Comparison of ENCODE assay signal across 20 cellular contexts in genomic region chr2:97741686-97742085, GRCh38. TPM values are rescaled to one million over a fixed set of nuclear protein-coding genes. Genes with fewer than 3 reads are reported as not detected.
DNase-seq lines count a peak whose midpoint lies in the region; ATAC-seq, FAIRE-seq and TF ChIP-seq lines count a peak whose summit lies in the region.
"Had no signal": no experiment of that assay in that cellular context is flagged by ENCODE, and none has a peak within 500 bp of the region (broad histone marks: within the 10 kb centered on the region; RNA-seq: fewer than 3 reads in every experiment).

No MANE protein-coding gene starts in this region.

- ATAC-seq in stimulated activated naive CD8-positive, alpha-beta T cell treated with anti-CD3 and anti-CD28 coated beads, Interleukin-15, Interleukin-2, amounts not matched to agents 100 U/mL and 50 U/mL, for 24 hours = no peak

- no peak for TF ChIP-seq RAD21 in H1 (IDR thresholded peaks at IDR 0.05 in 1 of 2, conservative IDR thresholded peaks at IDR 0.05 in 1 of 2; ENCODE audit: low read depth in 2 of 2, low read length in 2 of 2)

- no peak for TF ChIP-seq POLR2A in H1 (IDR thresholded peaks at IDR 0.05; ENCODE audit: control extremely low read depth in 1 of 2, low read depth in 2 of 2, low read length in 2 of 2)
- no peak for TF ChIP-seq POLR2A in vagina (IDR thresholded peaks at IDR 0.05)

- CTCF ChIA-PET in H1 (lab: Charles Lee; ENCODE audit: partially characterized antibody) = interaction anchor here (0.6 to 10.1 kb wide), 18 partner anchors 9 to 706 kb away, joined by 3 to 149 read pairs (median 8); partner anchors contain the start of genes ACTR1B and ZAP70

- no peak overlapping the region for H3K56ac ChIP-seq in H1 (replicated peaks; ENCODE audit: insufficient read length, low read depth, low read length)

- H3K27ac ChIP-seq in H1 (ENCODE audit: low read depth, low read length) = no peak overlapping the region
- H3K27ac ChIP-seq in vagina = no peak overlapping the region
- H3K27ac ChIP-seq: 22Rv1, HL-60, thyroid gland had no signal

- TF ChIP-seq CTCF in H1 (IDR thresholded peaks at IDR 0.05; ENCODE audit: control extremely low read depth in 1 of 3, insufficient read depth in 1 of 3, low read depth in 1 of 3, low read length in 3 of 3) (no peak), type B pancreatic cell (conservative IDR thresholded peaks at IDR 0.05) (no peak), vagina (IDR thresholded peaks at IDR 0.05) (no peak)

- no peak overlapping the region; the same call in 1 of the 2 replicates for H2AK5ac ChIP-seq in H1 (ENCODE audit: low read depth, low read length)

- H3K4me3 ChIP-seq in H1 (ENCODE audit: extremely low read depth in 1 of 4, insufficient read depth in 2 of 4, low read depth in 3 of 4, low read length in 4 of 4) = no peak overlapping the region
- no peak overlapping the region for H3K4me3 ChIP-seq in vagina
- H3K4me3 ChIP-seq: heart left ventricle, lung, spleen, thyroid gland had no signal

- no peak overlapping the region for H3K4me2 ChIP-seq in H1 (ENCODE audit: insufficient read depth in 1 of 2, low read depth in 2 of 2, low read length in 2 of 2)

- peaks cover 0 to 2% (median 0%) of the 10 kb centered on the region in 4 experiments; a peak in 1 of 7 replicates for H3K4me1 ChIP-seq in H1 (replicated peaks in 1 of 4; ENCODE audit: control insufficient read depth in 3 of 4, insufficient read depth in 4 of 4, low read length in 3 of 4)
- no peaks in the 10 kb centered on the region for H3K4me1 ChIP-seq in vagina
- H3K4me1 ChIP-seq: thyroid gland had no signal

- POLR2A ChIA-PET in H1 (lab: Charles Lee; ENCODE audit: partially characterized antibody) = interaction anchor here (0.8 to 1.7 kb wide), 3 partner anchors 8 to 20 kb away, joined by 3 read pairs; no protein-coding TSS in a partner anchor

- H3K4me3 Mint-ChIP-seq in stimulated activated naive CD8-positive, alpha-beta T cell treated with anti-CD3 and anti-CD28 coated beads, Interleukin-15, Interleukin-2, amounts not matched to agents 100 ng/mL and 50 ng/mL, for 24 hours = peak overlapping the region; percentile 4
- peak overlapping the region; percentile 15 for H3K4me3 Mint-ChIP-seq in type B pancreatic cell
- H3K4me3 Mint-ChIP-seq: B cell, endodermal cell had no signal

- H2BK120ac ChIP-seq in H1 (replicated peaks; ENCODE audit: low read depth, low read length) = no peak overlapping the region

- H2BK20ac ChIP-seq in H1 (ENCODE audit: low read length) = no peak overlapping the region

- H3K36me3 ChIP-seq in H1 (ENCODE audit: control insufficient read depth in 2 of 4, insufficient read depth in 4 of 4, low read length in 3 of 4) = no peaks in the 10 kb centered on the region
- no peaks in the 10 kb centered on the region for H3K36me3 ChIP-seq in vagina
- H3K36me3 ChIP-seq: thyroid gland had no signal

- H3K36me3 Mint-ChIP-seq in stimulated activated naive CD8-positive, alpha-beta T cell treated with anti-CD3 and anti-CD28 coated beads, Interleukin-15, Interleukin-2, amounts not matched to agents 100 ng/mL and 50 ng/mL, for 24 hours (ENCODE audit: low read depth) = peaks cover 51% of the 10 kb centered on the region
- peaks cover 10% of the 10 kb centered on the region for H3K36me3 Mint-ChIP-seq in type B pancreatic cell

- H2BK15ac ChIP-seq in H1 (ENCODE audit: low read length) = no peak overlapping the region

- no peaks in the 10 kb centered on the region for H4K20me1 ChIP-seq in H1 (replicated peaks in 1 of 2; ENCODE audit: control insufficient read depth in 1 of 2, insufficient read depth in 2 of 2, low read length in 2 of 2)

- H3K23ac ChIP-seq in H1 (ENCODE audit: insufficient read length) = no peak overlapping the region

- peak overlapping the region; percentile 78 for H3K27ac Mint-ChIP-seq in stimulated activated naive CD8-positive, alpha-beta T cell treated with anti-CD3 and anti-CD28 coated beads, Interleukin-15, Interleukin-2, amounts not matched to agents 100 ng/mL and 50 ng/mL, for 24 hours
- H3K27ac Mint-ChIP-seq in type B pancreatic cell = peak overlapping the region; percentile 30
- H3K27ac Mint-ChIP-seq: B cell, endodermal cell had no signal

- H2AFZ ChIP-seq in H1 (ENCODE audit: low read length) = no peak overlapping the region

- peaks cover 69% of the 10 kb centered on the region for H3K4me1 Mint-ChIP-seq in stimulated activated naive CD8-positive, alpha-beta T cell treated with anti-CD3 and anti-CD28 coated beads, Interleukin-15, Interleukin-2, amounts not matched to agents 100 ng/mL and 50 ng/mL, for 24 hours (ENCODE audit: low read depth)
- peaks cover 25% of the 10 kb centered on the region for H3K4me1 Mint-ChIP-seq in type B pancreatic cell (ENCODE audit: unreplicated experiment)

- no peak overlapping the region for H3K14ac ChIP-seq in H1 (ENCODE audit: insufficient read length)

- no peaks in the 10 kb centered on the region for H3K79me1 ChIP-seq in H1 (ENCODE audit: low read depth, low read length)

- no peak overlapping the region for H4K8ac ChIP-seq in H1 (ENCODE audit: extremely low read depth, insufficient read depth, low read length)

- no peaks in the 10 kb centered on the region for H3K79me2 ChIP-seq in H1 (ENCODE audit: control insufficient read depth in 1 of 2, insufficient read depth in 2 of 2, low read length in 2 of 2)

- no peaks in the 10 kb centered on the region for H3K27me3 ChIP-seq in H1 (replicated peaks in 1 of 4; ENCODE audit: control insufficient read depth in 3 of 4, extremely low read depth in 1 of 4, insufficient read depth in 3 of 4, low read length in 3 of 4)
- no peaks in the 10 kb centered on the region for H3K27me3 ChIP-seq in vagina
- H3K27me3 ChIP-seq: heart left ventricle, spleen, thyroid gland had no signal

- no peak overlapping the region for H4K5ac ChIP-seq in H1 (ENCODE audit: insufficient read length, low read depth, low read length)

- H3K9me3 ChIP-seq in H1 (ENCODE audit: insufficient read depth in 2 of 2, low read depth in 1 of 2, low read length in 1 of 2) (no peaks in the 10 kb centered on the region), vagina (no peaks in the 10 kb centered on the region)
- H3K9me3 ChIP-seq: heart left ventricle, spleen, thyroid gland had no signal

- 87% methylated on average over 4 of the region's 4 CpGs; no CpG with 5 or more reads in 1 of the 2 experiments for WGBS in H1 (ENCODE audit: extremely low coverage in 1 of 2, insufficient coverage in 1 of 2, insufficient read length in 1 of 2, insufficient replicate concordance in 2 of 2, low coverage in 1 of 2, low lambda C conversion rate in 2 of 2, missing lambda C conversion rate in 1 of 2), 2 experiments

- intact Hi-C loops in vagina (cut with DNase I) = no loop called here

- H2BK5ac ChIP-seq in H1 (ENCODE audit: low read depth, low read length) = peak overlapping the region; percentile 1; the same call in 1 of the 2 replicates

- TF ChIP-seq EP300 in H1 (IDR thresholded peaks at IDR 0.05; ENCODE audit: borderline replicate concordance in 1 of 2, low read depth in 2 of 2, low read length in 2 of 2) = no peak

- no peaks in the 10 kb centered on the region for H3K27me3 Mint-ChIP-seq in stimulated activated naive CD8-positive, alpha-beta T cell treated with anti-CD3 and anti-CD28 coated beads, Interleukin-15, Interleukin-2, amounts not matched to agents 100 ng/mL and 50 ng/mL, for 24 hours
- no peaks in the 10 kb centered on the region for H3K27me3 Mint-ChIP-seq in type B pancreatic cell
- H3K27me3 Mint-ChIP-seq: B cell, IgD-negative memory B cell had no signal

- no peak overlapping the region for H3K9ac ChIP-seq in H1 (replicated peaks in 1 of 4; ENCODE audit: extremely low read depth in 1 of 4, low read depth in 3 of 4, low read length in 3 of 4)

- H4K91ac ChIP-seq in H1 (replicated peaks; ENCODE audit: insufficient read length, low read length) = no peak overlapping the region

- H3K9me3 Mint-ChIP-seq in stimulated activated naive CD8-positive, alpha-beta T cell treated with anti-CD3 and anti-CD28 coated beads, Interleukin-15, Interleukin-2, amounts not matched to agents 100 ng/mL and 50 ng/mL, for 24 hours = no peaks in the 10 kb centered on the region
- peaks cover 5% of the 10 kb centered on the region for H3K9me3 Mint-ChIP-seq in type B pancreatic cell
- H3K9me3 Mint-ChIP-seq: endodermal cell had no signal

- H2BK12ac ChIP-seq in H1 (ENCODE audit: low read depth, low read length) = peak overlapping the region; percentile 75; the same call in 1 of the 2 replicates

- DNase-seq in DMS79 treated with DMSO at 0.1 percent for 48 hours (lab: John Stamatoyannopoulos, UW) = peak; percentile 23
- no peak for DNase-seq in DMS79 (lab: John Stamatoyannopoulos, UW)
- DNase-seq in stimulated activated naive CD8-positive, alpha-beta T cell treated with anti-CD3 and anti-CD28 coated beads, Interleukin-15, Interleukin-2, amounts not matched to agents 100 U/mL and 50 U/mL, for 24 hours = no peak
- DNase-seq in H1 (ENCODE audit: low read depth in 1 of 2, low spot score in 2 of 2) = no peak
- DNase-seq in type B pancreatic cell (ENCODE audit: extremely low spot score, unreplicated experiment) = no peak
- no peak for DNase-seq in NCI-H1436 (lab: John Stamatoyannopoulos, UW)
- no peak for DNase-seq in vagina (ENCODE audit: extremely low spot score in 2 of 2)
- DNase-seq: anterior cingulate cortex, endodermal cell, NCI-H2081 treated with DMSO at 0.1 percent for 48 hours, SHP77, thyroid gland had no signal

- H3K4ac ChIP-seq in H1 (replicated peaks; ENCODE audit: insufficient read length, low read depth, low read length) = no peak overlapping the region

- no peak overlapping the region; the same call in 1 of the 2 replicates for H3K18ac ChIP-seq in H1 (ENCODE audit: extremely low read depth, low read length)

- no peaks in the 10 kb centered on the region for H3K23me2 ChIP-seq in H1 (ENCODE audit: low read depth, low read length)

- FAIRE-seq in H1 (lab: Jason Lieb, UNC) = no peak

TF ChIP-seq in H1, 55 proteins besides CTCF, POLR2A, EP300 and RAD21:
- TF ChIP-seq CBX8 (IDR thresholded peaks at IDR 0.05; ENCODE audit: borderline replicate concordance, low read depth, low read length) = no peak
TF ChIP-seq in H1: peak in this region for 0.

RNA-seq across cellular contexts. Expression of gene ZAP70, which starts 28.3 kb away (rescaled TPM):
- total RNA-seq in H1 (2021; fragmentation: NEBNext Ultra II Directional; extraction: Animal tissue kit (Norgen Biotek cat#: 25700)) = not detected in 2 replicates
- polyA plus RNA-seq in H1 (2011; rRNA removed) = 0.15 and 0.20 TPM in 2 replicates
- polyA plus RNA-seq in H1 (2011; cell fraction: cytosol; rRNA removed) = 0.19 TPM
- 0.77 TPM for polyA plus RNA-seq in H1 (2011; cell fraction: nucleus; rRNA removed)
- 0.13 to 0.35 TPM (median 0.26 TPM) in 4 replicates for polyA plus RNA-seq in H1 (2012, experiment 1 of 2)
- 0.17 TPM for polyA plus RNA-seq in H1 (2012, experiment 2 of 2)
- polyA plus RNA-seq in H1 (2013, experiment 1 of 2) = not detected
- polyA plus RNA-seq in H1 (2013, experiment 2 of 2) = 0.06 TPM
- polyA minus RNA-seq in H1 (2011; rRNA and poly(A)+ RNA removed) = 0.05 TPM in 1 of 2 replicates, not detected in the other
- not detected for polyA minus RNA-seq in H1 (2011; cell fraction: cytosol; rRNA and poly(A)+ RNA removed)
- not detected for polyA minus RNA-seq in H1 (2011; cell fraction: nucleus; rRNA and poly(A)+ RNA removed)
- 1.2 and 2.5 TPM in 2 replicates for total RNA-seq in type B pancreatic cell (ENCODE audit: low replicate concordance)
- 16.7 TPM for total RNA-seq in vagina
